8 cellular contexts compared by ENCODE assay signal in genomic region chr6:14706378-14706929, GRCh38.
DNase-seq lines count a peak whose midpoint lies in the region; ATAC-seq, FAIRE-seq and TF ChIP-seq lines count a peak whose summit lies in the region.

No MANE protein-coding gene starts in this region.

- H3K4me3 ChIP-seq in rectal smooth muscle tissue (ENCODE audit: low read length), result peak overlapping the region; percentile 15

- peak; percentile 99 for DNase-seq in EH (ENCODE audit: low read depth)
- peak; percentile 6 for DNase-seq in activated CD4-positive, CD25-positive, alpha-beta regulatory T cell treated with anti-CD3 and anti-CD28 coated beads, Interleukin-2, amount 50 U/mL, for 16 hours (ENCODE audit: low read depth, low spot score)
- DNase-seq in fibroblast of gingiva (ENCODE audit: low read depth), result peak; percentile 83
- DNase-seq in D721Med (ENCODE audit: insufficient read length, low spot score), result no peak
- DNase-seq in NCI-H1436 (lab: John Stamatoyannopoulos, UW), result no peak
- no peak for DNase-seq in GM10248 (ENCODE audit: extremely low spot score)

- no peaks in the 10 kb centered on the region for H3K36me3 ChIP-seq in rectal smooth muscle tissue (ENCODE audit: control insufficient read depth, insufficient read depth, low read length)

- peak overlapping the region; percentile 67 for H3K27ac ChIP-seq in rectal smooth muscle tissue (ENCODE audit: low read depth, low read length)

- H3K27me3 ChIP-seq in rectal smooth muscle tissue (ENCODE audit: control insufficient read depth, insufficient read depth, low read length), result no peaks in the 10 kb centered on the region

- no peak for ATAC-seq in GM19035 (IDR thresholded peaks at IDR 0.05; ENCODE audit: unreplicated experiment)

- no peak for FAIRE-seq in D721Med (lab: Jason Lieb, UNC)

- CTCF ChIA-PET in GM10248 (lab: Yijun Ruan, JAX), result interaction anchor here (1.2 to 1.5 kb wide), 2 partner anchors 9 to 11 kb away, joined by 4 to 5 read pairs; no protein-coding TSS in a partner anchor

- TF ChIP-seq CTCF in D721Med (IDR thresholded peaks at IDR 0.05; ENCODE audit: insufficient read depth, missing control alignments) (no peak), GM10248 (IDR thresholded peaks at IDR 0.05; ENCODE audit: control extremely low read depth, extremely low read depth, low read depth, missing control alignments) (no peak)

- POLR2A ChIA-PET in GM10248 (lab: Yijun Ruan, JAX), result no interaction called here

- H3K9ac ChIP-seq in rectal smooth muscle tissue (ENCODE audit: low read length), result no peak overlapping the region

- peaks cover 9% of the 10 kb centered on the region for H3K4me1 ChIP-seq in rectal smooth muscle tissue (ENCODE audit: control insufficient read depth, insufficient read depth, low read length)

Comparison
In these comparisons a context has a peak if more than half of its experiments do, and no peak if none do; other contexts are left out.
1. DNase-seq: peak in EH (single experiment), activated CD4-positive, CD25-positive, alpha-beta regulatory T cell treated with anti-CD3 and anti-CD28 coated beads, Interleukin-2, amount 50 U/mL, for 16 hours (single experiment) and fibroblast of gingiva (single experiment); none in D721Med (single experiment), NCI-H1436 (single experiment) and GM10248 (single experiment).